10 cellular contexts compared by ENCODE assay signal in the genomic region with DNA sequence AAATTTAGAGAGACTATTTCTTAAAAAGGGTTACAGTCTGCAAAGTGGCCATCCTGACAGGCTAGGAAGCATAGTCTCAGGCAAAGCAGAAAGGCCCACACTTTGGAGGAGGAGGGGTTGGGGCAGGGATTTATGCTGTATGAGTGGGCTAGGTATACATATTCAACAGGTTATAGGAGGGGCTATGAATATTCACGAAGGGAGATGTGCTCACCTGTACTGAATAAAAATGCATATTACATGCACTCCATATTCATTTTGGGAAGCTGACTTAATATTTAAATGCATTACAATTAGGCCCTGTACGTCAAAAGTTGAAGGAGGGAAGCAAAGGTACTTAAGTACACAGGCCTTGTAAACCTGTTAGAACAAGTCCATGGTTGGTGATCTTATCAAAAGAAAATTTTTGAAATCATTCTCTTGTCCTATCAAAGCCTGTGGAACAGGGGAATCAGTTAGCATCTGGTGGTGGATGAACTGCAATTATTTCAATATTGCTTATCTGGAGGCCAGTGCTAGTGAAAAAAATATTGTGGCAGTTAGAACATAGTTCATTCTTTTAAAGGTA. TPM values are rescaled to one million over a fixed set of nuclear protein-coding genes. Genes with fewer than 3 reads are reported as not detected.
A peak's percentile ranks its signal among the peaks of the same experiment; 100 is the strongest.
DNase-seq lines count a peak whose midpoint lies in the region; ATAC-seq, FAIRE-seq and TF ChIP-seq lines count a peak whose summit lies in the region.
"Had no signal": no experiment of that assay in that cellular context is flagged by ENCODE, and none has a peak within 500 bp of the region (broad histone marks: within the 10 kb centered on the region; RNA-seq: fewer than 3 reads in every experiment).

No MANE protein-coding gene starts in this region.

- H2AFZ ChIP-seq in H9 (ENCODE audit: low read length): no peak overlapping the region
- no peak overlapping the region for H2AFZ ChIP-seq in fibroblast of lung (ENCODE audit: low read length)

- H3K79me1 ChIP-seq in H9 (ENCODE audit: insufficient read depth, low read depth, low read length, poor library complexity, severe bottlenecking): no peaks in the 10 kb centered on the region

- H3K4me2 ChIP-seq in H9 (ENCODE audit: insufficient read depth, insufficient read length, low read length) (no peak overlapping the region), fibroblast of lung (ENCODE audit: extremely low read depth, insufficient read depth, low read length) (peak overlapping the region; percentile 5)

- H3K4me1 Mint-ChIP-seq in CD4-positive, CD25-positive, alpha-beta regulatory T cell: peaks cover 12 to 44% (median 30%) of the 10 kb centered on the region in 4 donors
- peaks cover 19 to 21% of the 10 kb centered on the region in 2 experiments for H3K4me1 Mint-ChIP-seq in H9

- no CpG with 5 or more reads among the region's 2 CpGs for WGBS in H9 (ENCODE audit: extremely low coverage, insufficient read length, low lambda C conversion rate)

- no peak for TF ChIP-seq POLR2A in H54 (IDR thresholded peaks at IDR 0.05; ENCODE audit: low read depth, low read length)

- no peak overlapping the region for H3K27ac ChIP-seq in CD4-positive, CD25-positive, alpha-beta regulatory T cell (ENCODE audit: insufficient read depth, low read length, poor library complexity, severe bottlenecking)
- no peak overlapping the region for H3K27ac ChIP-seq in H9 (ENCODE audit: insufficient read length, low read depth, low read length)
- peak overlapping the region; percentile 9 for H3K27ac ChIP-seq in RWPE2 (ENCODE audit: poor library complexity, severe bottlenecking)
- H3K27ac ChIP-seq in fibroblast of lung (ENCODE audit: insufficient read depth, low read length): no peak overlapping the region
- H3K27ac ChIP-seq: SJSA1 had no signal

- no peak overlapping the region for H3K56ac ChIP-seq in H9 (ENCODE audit: insufficient read length, low read depth, low read length)

- H2BK12ac ChIP-seq in H9 (ENCODE audit: insufficient read length, low read depth, low read length): no peak overlapping the region

- no peak overlapping the region for H2BK120ac ChIP-seq in H9 (ENCODE audit: low read depth, low read length, poor library complexity, severe bottlenecking)

- H3K36me3 Mint-ChIP-seq in CD4-positive, CD25-positive, alpha-beta regulatory T cell: peaks cover 12% of the 10 kb centered on the region
- H3K36me3 Mint-ChIP-seq in H9 (ENCODE audit: insufficient read depth in 1 of 3, low read depth in 3 of 3): peaks cover 3 to 10% (median 10%) of the 10 kb centered on the region in 3 experiments; a peak in 5 of 7 replicates

- no peak overlapping the region for H2BK15ac ChIP-seq in H9 (ENCODE audit: low read depth, low read length)

- no peak overlapping the region for H4K8ac ChIP-seq in H9 (replicated peaks; ENCODE audit: insufficient read length, low read depth, low read length)

- H4K5ac ChIP-seq in H9 (ENCODE audit: insufficient read length, low read depth, low read length): no peak overlapping the region

- H3K9me3 Mint-ChIP-seq in CD4-positive, CD25-positive, alpha-beta regulatory T cell: no peaks in the 10 kb centered on the region
- H3K9me3 Mint-ChIP-seq in H9: no peaks in the 10 kb centered on the region; a peak in 1 of 5 replicates

- H3K18ac ChIP-seq in H9 (ENCODE audit: insufficient read length, low read depth, low read length): no peak overlapping the region

- no peak overlapping the region for H3K9ac ChIP-seq in H9 (ENCODE audit: extremely low read depth, insufficient read length, low read length)
- H3K9ac ChIP-seq in fibroblast of lung (ENCODE audit: insufficient read depth, low read length): no peak overlapping the region

- DNase-seq in CD4-positive, CD25-positive, alpha-beta regulatory T cell: no peak
- DNase-seq in H9: no peak
- DNase-seq in RWPE2 (ENCODE audit: low spot score): no peak
- DNase-seq in fibroblast of lung (ENCODE audit: low read depth in 2 of 2): no peak
- DNase-seq in NK-92 treated with Interleukin-12 subunit alpha and Interleukin-12 subunit beta, amount 100 ng/mL, for 24 hours (lab: John Stamatoyannopoulos, UW): no peak
- no peak for DNase-seq in H54 (ENCODE audit: insufficient read length, low spot score)
- DNase-seq in CD1c-positive myeloid dendritic cell (ENCODE audit: extremely low spot score): no peak
- DNase-seq: stimulated activated CD4-positive, alpha-beta T cell treated with anti-CD3 and anti-CD28 coated beads, Interleukin-2, amount 100 ng/mL, for 24 hours had no signal

- H3K27me3 ChIP-seq in CD4-positive, CD25-positive, alpha-beta regulatory T cell (ENCODE audit: control insufficient read depth, insufficient read depth, low read length): no peaks in the 10 kb centered on the region
- no peaks in the 10 kb centered on the region for H3K27me3 ChIP-seq in H9 (ENCODE audit: insufficient read depth, low read length)
- H3K27me3 ChIP-seq in RWPE2 (ENCODE audit: insufficient read depth, poor library complexity, severe bottlenecking): no peaks in the 10 kb centered on the region
- no peaks in the 10 kb centered on the region for H3K27me3 ChIP-seq in fibroblast of lung (ENCODE audit: control insufficient read depth, insufficient read depth, low read length)
- H3K27me3 ChIP-seq: SJSA1 had no signal

- peaks cover 5% of the 10 kb centered on the region for H3K27me3 Mint-ChIP-seq in CD4-positive, CD25-positive, alpha-beta regulatory T cell
- H3K27me3 Mint-ChIP-seq in H9 (ENCODE audit: low read depth): no peaks in the 10 kb centered on the region; the same call in 1 of the 2 replicates

- no peak overlapping the region for H4K91ac ChIP-seq in H9 (ENCODE audit: insufficient read length, low read depth, low read length)

- H3K4ac ChIP-seq in H9 (ENCODE audit: low read depth, low read length): no peak overlapping the region

- peak overlapping the region in 1 of 3 donors; percentile 99 for H3K27ac Mint-ChIP-seq in CD4-positive, CD25-positive, alpha-beta regulatory T cell
- no peak overlapping the region for H3K27ac Mint-ChIP-seq in H9

- H3K79me2 ChIP-seq in H9 (ENCODE audit: insufficient read depth, low read length) (peaks cover 6% of the 10 kb centered on the region; the same call in 1 of the 2 replicates), fibroblast of lung (ENCODE audit: control insufficient read depth, insufficient read depth, low read length) (peaks cover 17% of the 10 kb centered on the region)

- no peak overlapping the region for H3K23ac ChIP-seq in H9 (ENCODE audit: insufficient read length, low read depth, low read length)

- no peak overlapping the region for H2AK5ac ChIP-seq in H9 (ENCODE audit: insufficient read length, low read length)

- no peak overlapping the region for H2BK5ac ChIP-seq in H9 (ENCODE audit: insufficient read length, low read length)

- no peak for ATAC-seq in CD4-positive, CD25-positive, alpha-beta regulatory T cell (ENCODE audit: low read depth in 2 of 2)
- ATAC-seq in RWPE2 (ENCODE audit: low read depth) (0 out of 3 replicates have a peak, but pooled peaks have one; percentile 3), GM21717 (IDR thresholded peaks at IDR 0.05; ENCODE audit: unreplicated experiment) (no peak)

- no peaks in the 10 kb centered on the region for H3K9me3 ChIP-seq in CD4-positive, CD25-positive, alpha-beta regulatory T cell (ENCODE audit: control insufficient read depth in 2 of 2, low read length in 2 of 2)
- H3K9me3 ChIP-seq in H9 (ENCODE audit: control insufficient read depth, low read depth, low read length): no peaks in the 10 kb centered on the region
- H3K9me3 ChIP-seq in RWPE2 (ENCODE audit: severe bottlenecking): no peaks in the 10 kb centered on the region
- no peaks in the 10 kb centered on the region for H3K9me3 ChIP-seq in fibroblast of lung (ENCODE audit: control insufficient read depth, insufficient read depth, low read depth, low read length)
- H3K9me3 ChIP-seq: SJSA1 had no signal

- H3K4me3 ChIP-seq in CD4-positive, CD25-positive, alpha-beta regulatory T cell (ENCODE audit: low read depth, low read length): no peak overlapping the region
- H3K4me3 ChIP-seq in RWPE2 (ENCODE audit: severe bottlenecking) (no peak overlapping the region), fibroblast of lung (replicated peaks in 1 of 4; ENCODE audit: control extremely low read depth in 1 of 4, insufficient read depth in 1 of 4, low read depth in 3 of 4, low read length in 4 of 4) (no peak overlapping the region)

- H4K20me1 ChIP-seq in H9 (ENCODE audit: control insufficient read depth, insufficient read depth, insufficient read length): no peaks in the 10 kb centered on the region
- H4K20me1 ChIP-seq in fibroblast of lung (ENCODE audit: control insufficient read depth, extremely low read depth, insufficient read depth, low read length): no peaks in the 10 kb centered on the region

- H3K4me1 ChIP-seq in CD4-positive, CD25-positive, alpha-beta regulatory T cell (ENCODE audit: control insufficient read depth, insufficient read depth, low read length, poor library complexity, severe bottlenecking): peaks cover 22% of the 10 kb centered on the region
- H3K4me1 ChIP-seq in H9 (ENCODE audit: insufficient read depth, low read length): no peaks in the 10 kb centered on the region
- peaks cover 18% of the 10 kb centered on the region for H3K4me1 ChIP-seq in RWPE2 (ENCODE audit: insufficient read depth, poor library complexity, severe bottlenecking)
- peaks cover 7% of the 10 kb centered on the region for H3K4me1 ChIP-seq in fibroblast of lung (ENCODE audit: control insufficient read depth, extremely low read depth, insufficient read depth, low read length)

- no peaks in the 10 kb centered on the region for H3K23me2 ChIP-seq in H9 (ENCODE audit: insufficient read length, low read depth, low read length, poor library complexity, severe bottlenecking)

- TF ChIP-seq CTCF in H9 (conservative IDR thresholded peaks at IDR 0.05): no peak
- no peak for TF ChIP-seq CTCF in RWPE2 (IDR thresholded peaks at IDR 0.05; ENCODE audit: poor library complexity, severe bottlenecking)
- TF ChIP-seq CTCF in fibroblast of lung (conservative IDR thresholded peaks at IDR 0.05 in 1 of 2, IDR thresholded peaks at IDR 0.05 in 1 of 2; ENCODE audit: low read depth in 1 of 2, low read length in 2 of 2): no peak

- peaks cover 8% of the 10 kb centered on the region for H3K36me3 ChIP-seq in CD4-positive, CD25-positive, alpha-beta regulatory T cell (ENCODE audit: control insufficient read depth, insufficient read depth, low read length)
- H3K36me3 ChIP-seq in RWPE2 (ENCODE audit: low read depth): peaks cover 15% of the 10 kb centered on the region
- peaks cover 4% of the 10 kb centered on the region for H3K36me3 ChIP-seq in fibroblast of lung (ENCODE audit: control insufficient read depth, insufficient read depth, low read length)

- no peak overlapping the region for H3T11ph ChIP-seq in H9 (ENCODE audit: low read length)

- H3K14ac ChIP-seq in H9 (ENCODE audit: insufficient read depth, low read length): no peak overlapping the region

- no peak for FAIRE-seq in H54 (lab: Jason Lieb, UNC)

- H2BK20ac ChIP-seq in H9 (ENCODE audit: low read depth, low read length, poor library complexity, severe bottlenecking): no peak overlapping the region

- H3K4me3 Mint-ChIP-seq in CD4-positive, CD25-positive, alpha-beta regulatory T cell: peak overlapping the region; percentile 92 to 100 (median 99)
- peak overlapping the region; percentile 99 for H3K4me3 Mint-ChIP-seq in H9

RNA-seq across cellular contexts. Expression of a gene that starts 1.6 kb away (rescaled TPM):
- total RNA-seq in CD4-positive, CD25-positive, alpha-beta regulatory T cell: 6.1 TPM
- 1 to 10 TPM; 2.7 to 5.3 (median 3.8) TPM for polyA plus RNA-seq in CD4-positive, CD25-positive, alpha-beta regulatory T cell
- total RNA-seq in H9 (2021): 8.9 and 9.1 TPM in 2 replicates
- total RNA-seq in fibroblast of lung: 1.0 and 1.7 TPM in 2 replicates
- 2.4 and 6.9 TPM in 2 replicates for polyA plus RNA-seq in fibroblast of lung
- polyA plus RNA-seq in fibroblast of lung (2012): 1.6 and 5.5 TPM in 2 replicates
- 1.6 and 2.7 TPM in 2 replicates for polyA minus RNA-seq in fibroblast of lung (ENCODE audit: low replicate concordance)

RNA-seq across cellular contexts. Expression of a gene that starts 2.2 kb away (rescaled TPM):
- 58.7 TPM for total RNA-seq in CD4-positive, CD25-positive, alpha-beta regulatory T cell
- 10 to 100 TPM; 23.5 to 28.5 (median 26.6) TPM for polyA plus RNA-seq in CD4-positive, CD25-positive, alpha-beta regulatory T cell
- total RNA-seq in H9 (2021) (42.1 and 48.4 TPM in 2 replicates), fibroblast of lung (27.2 and 28.6 TPM in 2 replicates)
- 20.0 and 20.5 TPM in 2 replicates for polyA plus RNA-seq in fibroblast of lung
- 16.1 and 17.0 TPM in 2 replicates for polyA plus RNA-seq in fibroblast of lung (2012)
- 2.4 and 3.5 TPM in 2 replicates for polyA minus RNA-seq in fibroblast of lung (ENCODE audit: low replicate concordance)

RNA-seq across cellular contexts. Expression of a gene that starts 33.9 kb away (rescaled TPM):
- 67.1 TPM for total RNA-seq in CD4-positive, CD25-positive, alpha-beta regulatory T cell
- 10 to 100 TPM; 51.1 to 58.2 (median 51.6) TPM for polyA plus RNA-seq in CD4-positive, CD25-positive, alpha-beta regulatory T cell
- total RNA-seq in H9 (2021): 222 and 234 TPM in 2 replicates
- 538 and 595 TPM in 2 replicates for total RNA-seq in fibroblast of lung
- 88.4 and 100 TPM in 2 replicates for polyA plus RNA-seq in fibroblast of lung
- polyA plus RNA-seq in fibroblast of lung (2012): 108 and 117 TPM in 2 replicates
- 80.0 and 90.3 TPM in 2 replicates for polyA minus RNA-seq in fibroblast of lung (ENCODE audit: low replicate concordance)
